12 cellular contexts compared by ENCODE assay signal in the genomic region with DNA sequence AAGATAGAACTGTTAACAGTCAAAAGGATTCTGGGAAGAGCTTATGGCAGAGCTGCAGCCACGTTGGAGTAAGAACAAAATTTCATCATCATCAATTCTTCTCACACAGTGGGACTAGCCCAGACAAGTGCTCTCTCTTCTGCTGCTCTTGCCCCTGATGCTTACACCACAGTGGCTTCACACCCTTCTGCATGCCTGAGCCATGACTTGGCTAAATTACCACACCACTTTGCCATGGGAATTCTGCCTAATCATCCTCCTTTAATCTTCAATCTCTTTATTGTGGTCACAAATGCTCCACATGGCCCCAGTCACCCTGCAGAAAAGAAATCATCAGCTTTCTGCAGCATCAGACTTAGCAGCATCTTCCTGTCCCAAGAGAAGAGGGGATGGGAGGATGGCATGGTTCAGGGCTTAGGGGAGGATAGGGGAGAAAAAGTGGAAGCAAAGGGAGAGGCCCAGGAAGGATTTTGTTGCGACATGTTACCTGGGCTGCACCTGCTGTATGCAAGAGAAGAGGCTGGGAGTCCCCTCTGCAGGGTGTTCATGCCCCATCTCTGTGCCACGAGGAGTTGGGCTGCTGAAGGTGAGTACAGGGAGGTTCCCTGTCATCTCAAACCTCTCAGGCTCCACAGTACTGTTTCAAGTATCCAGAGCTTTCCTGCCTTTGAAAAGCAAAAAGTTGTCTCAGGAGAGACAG. TPM values are rescaled to one million over a fixed set of nuclear protein-coding genes. Genes with fewer than 3 reads are reported as not detected.
DNase-seq lines count a peak whose midpoint lies in the region; ATAC-seq and TF ChIP-seq lines count a peak whose summit lies in the region.
"Had no signal": no experiment of that assay in that cellular context is flagged by ENCODE, and none has a peak within 500 bp of the region (broad histone marks: within the 10 kb centered on the region; RNA-seq: fewer than 3 reads in every experiment).

No MANE protein-coding gene starts in this region.

- H2AFZ ChIP-seq in GM23338, result peak overlapping the region; percentile 47; the same call in 1 of the 2 replicates

- POLR2A ChIA-PET in activated CD8-positive, alpha-beta T cell treated with anti-CD3 and anti-CD28 coated beads, Interleukin-2, amount 10 ng/mL, durations not matched to agents 7 days and 5 days (lab: Charles Lee), result interaction anchor here (0.8 kb wide), 1 partner anchor 36 kb away, joined by 3 read pairs; no protein-coding TSS in a partner anchor

- H3K4me3 Mint-ChIP-seq in GM23338, result no peak overlapping the region
- H3K4me3 Mint-ChIP-seq in activated CD8-positive, alpha-beta T cell treated with anti-CD3 and anti-CD28 coated beads, Interleukin-2, amount 10 ng/mL, durations not matched to agents 7 days and 5 days, result no peak overlapping the region
- H3K4me3 Mint-ChIP-seq: naive thymus-derived CD8-positive, alpha-beta T cell had no signal

- no peaks in the 10 kb centered on the region; the same call in 2 of the 3 replicates for H3K9me3 Mint-ChIP-seq in GM23338
- no peaks in the 10 kb centered on the region for H3K9me3 Mint-ChIP-seq in activated CD8-positive, alpha-beta T cell treated with anti-CD3 and anti-CD28 coated beads, Interleukin-2, amount 10 ng/mL, durations not matched to agents 7 days and 5 days (ENCODE audit: insufficient read depth)

- CTCF ChIA-PET in activated CD8-positive, alpha-beta T cell treated with anti-CD3 and anti-CD28 coated beads, Interleukin-2, amount 10 ng/mL, durations not matched to agents 7 days and 5 days (lab: Charles Lee), result interaction anchor here (1.0 to 1.8 kb wide), 4 partner anchors 10 to 290 kb away, joined by 3 to 5 read pairs (median 4); no protein-coding TSS in a partner anchor

- TF ChIP-seq CTCF in GM23338 (conservative IDR thresholded peaks at IDR 0.05; ENCODE audit: low read depth in 2 of 2), result no peak

- peaks cover 3% of the 10 kb centered on the region for H3K27me3 Mint-ChIP-seq in GM23338 (ENCODE audit: insufficient read depth, low read depth, poor library complexity)
- peaks cover 5% of the 10 kb centered on the region for H3K27me3 Mint-ChIP-seq in activated CD8-positive, alpha-beta T cell treated with anti-CD3 and anti-CD28 coated beads, Interleukin-2, amount 10 ng/mL, durations not matched to agents 7 days and 5 days (ENCODE audit: low read depth)

- no peak overlapping the region for H3K27ac ChIP-seq in GM23338 (ENCODE audit: low read depth)

- H3K4me1 ChIP-seq in GM23338 (ENCODE audit: insufficient read depth), result no peaks in the 10 kb centered on the region

- no peaks in the 10 kb centered on the region for H3K36me3 Mint-ChIP-seq in GM23338 (ENCODE audit: low read depth)
- H3K36me3 Mint-ChIP-seq in activated CD8-positive, alpha-beta T cell treated with anti-CD3 and anti-CD28 coated beads, Interleukin-2, amount 10 ng/mL, durations not matched to agents 7 days and 5 days (ENCODE audit: low read depth), result no peaks in the 10 kb centered on the region
- H3K36me3 Mint-ChIP-seq: naive thymus-derived CD8-positive, alpha-beta T cell had no signal

- H4K20me1 ChIP-seq in GM23338 (replicated peaks; ENCODE audit: insufficient read depth), result no peaks in the 10 kb centered on the region

- H3K79me2 ChIP-seq in GM23338 (replicated peaks; ENCODE audit: insufficient read depth), result no peaks in the 10 kb centered on the region

- H3K4me1 Mint-ChIP-seq in GM23338, result peaks cover 2% of the 10 kb centered on the region; the same call in 2 of the 3 replicates
- H3K4me1 Mint-ChIP-seq in activated CD8-positive, alpha-beta T cell treated with anti-CD3 and anti-CD28 coated beads, Interleukin-2, amount 10 ng/mL, durations not matched to agents 7 days and 5 days (ENCODE audit: low read depth), result peaks cover 11% of the 10 kb centered on the region

- no peaks in the 10 kb centered on the region for H3K36me3 ChIP-seq in GM23338 (ENCODE audit: insufficient read depth)
- H3K36me3 ChIP-seq: gastrocnemius medialis had no signal

- H3F3A ChIP-seq in GM23338 (replicated peaks; ENCODE audit: low read depth), result no peaks in the 10 kb centered on the region

- no peak overlapping the region for H3K27ac Mint-ChIP-seq in GM23338
- no peak overlapping the region for H3K27ac Mint-ChIP-seq in activated CD8-positive, alpha-beta T cell treated with anti-CD3 and anti-CD28 coated beads, Interleukin-2, amount 10 ng/mL, durations not matched to agents 7 days and 5 days

- no peaks in the 10 kb centered on the region for H3K27me3 ChIP-seq in GM23338 (ENCODE audit: insufficient read depth)
- H3K27me3 ChIP-seq: gastrocnemius medialis had no signal

- ATAC-seq in GM23338 (no peak), HG02642 (IDR thresholded peaks at IDR 0.05; ENCODE audit: poor library complexity, unreplicated experiment) (no peak)
- no peak for ATAC-seq in activated CD8-positive, alpha-beta T cell treated with anti-CD3 and anti-CD28 coated beads, Interleukin-2, amount 10 ng/mL, durations not matched to agents 7 days and 5 days
- ATAC-seq: GM12878; naive thymus-derived CD8-positive, alpha-beta T cell had no signal

- no peak overlapping the region for H3K4me2 ChIP-seq in GM23338

- no peaks in the 10 kb centered on the region; the same call in 1 of the 2 replicates for H3K9me2 ChIP-seq in GM23338 (ENCODE audit: insufficient read depth)

- DNase-seq in GM23338 (ENCODE audit: low spot score), result no peak
- DNase-seq in RKO (ENCODE audit: low spot score), result peak; percentile 76
- DNase-seq in fibroblast of gingiva (ENCODE audit: low read depth), result peak; percentile 59
- peak; percentile 38 for DNase-seq in stromal cell of bone marrow (ENCODE audit: low read depth)
- no peak for DNase-seq in central memory CD4-positive, alpha-beta T cell
- DNase-seq in activated CD8-positive, alpha-beta T cell treated with anti-CD3 and anti-CD28 coated beads, Interleukin-2, amount 10 ng/mL, durations not matched to agents 7 days and 5 days, result no peak
- DNase-seq: activated naive CD4-positive, alpha-beta T cell; gastrocnemius medialis; naive thymus-derived CD8-positive, alpha-beta T cell; NCI-H446 had no signal

- H3K4me3 ChIP-seq in GM23338, result no peak overlapping the region
- H3K4me3 ChIP-seq: gastrocnemius medialis, GM12878 had no signal

RNA-seq across cellular contexts. Expression of a gene that starts 9.0 kb away (rescaled TPM):
- not detected in 2 replicates for total RNA-seq in GM23338 (2014; rRNA removed; shearing (Covaris generic))
- not detected in 2 replicates for polyA plus RNA-seq in GM23338 (2016; fragmentation: Nextera tagmentation; extraction: Ambion mirVana)
- not detected for total RNA-seq in activated CD8-positive, alpha-beta T cell treated with anti-CD3 and anti-CD28 coated beads, Interleukin-2, amount 10 ng/mL, durations not matched to agents 7 days and 5 days
- total RNA-seq: gastrocnemius medialis; GM12878; naive thymus-derived CD8-positive, alpha-beta T cell had no signal
- polyA plus RNA-seq: GM12878; naive thymus-derived CD8-positive, alpha-beta T cell had no signal

RNA-seq across cellular contexts. Expression of a gene that starts 52.7 kb away (rescaled TPM):
- 0.19 and 0.38 TPM in 2 replicates for total RNA-seq in GM23338 (2014; rRNA removed; shearing (Covaris generic))
- polyA plus RNA-seq in GM23338 (2016; fragmentation: Nextera tagmentation; extraction: Ambion mirVana), result 0.33 and 0.42 TPM in 2 replicates
- under 1 TPM in 1 of 2 experiments, not detected in 1; 0.08 TPM for total RNA-seq in activated CD8-positive, alpha-beta T cell treated with anti-CD3 and anti-CD28 coated beads, Interleukin-2, amount 10 ng/mL, durations not matched to agents 7 days and 5 days
- total RNA-seq: GM12878; naive thymus-derived CD8-positive, alpha-beta T cell had no signal
- polyA plus RNA-seq: GM12878; naive thymus-derived CD8-positive, alpha-beta T cell had no signal

RNA-seq across cellular contexts. Expression of a gene that starts 56.0 kb away (rescaled TPM):
- total RNA-seq in GM23338 (2014; rRNA removed; shearing (Covaris generic)), result not detected in 2 replicates
- not detected in 2 replicates for polyA plus RNA-seq in GM23338 (2016; fragmentation: Nextera tagmentation; extraction: Ambion mirVana)
- not detected for total RNA-seq in activated CD8-positive, alpha-beta T cell treated with anti-CD3 and anti-CD28 coated beads, Interleukin-2, amount 10 ng/mL, durations not matched to agents 7 days and 5 days
- total RNA-seq: gastrocnemius medialis, GM12878 had no signal
- polyA plus RNA-seq: GM12878 had no signal

Comparison
In these comparisons a context has a peak if more than half of its experiments do, and no peak if none do; other contexts are left out.
1. DNase-seq: peak in RKO (single experiment), fibroblast of gingiva (single experiment) and stromal cell of bone marrow (single experiment); none in GM23338 (single experiment), central memory CD4-positive, alpha-beta T cell (single experiment) and activated CD8-positive, alpha-beta T cell treated with anti-CD3 and anti-CD28 coated beads, Interleukin-2, amount 10 ng/mL, durations not matched to agents 7 days and 5 days (single experiment).